ENCODE assay signal across 8 cellular contexts in the genomic region with DNA sequence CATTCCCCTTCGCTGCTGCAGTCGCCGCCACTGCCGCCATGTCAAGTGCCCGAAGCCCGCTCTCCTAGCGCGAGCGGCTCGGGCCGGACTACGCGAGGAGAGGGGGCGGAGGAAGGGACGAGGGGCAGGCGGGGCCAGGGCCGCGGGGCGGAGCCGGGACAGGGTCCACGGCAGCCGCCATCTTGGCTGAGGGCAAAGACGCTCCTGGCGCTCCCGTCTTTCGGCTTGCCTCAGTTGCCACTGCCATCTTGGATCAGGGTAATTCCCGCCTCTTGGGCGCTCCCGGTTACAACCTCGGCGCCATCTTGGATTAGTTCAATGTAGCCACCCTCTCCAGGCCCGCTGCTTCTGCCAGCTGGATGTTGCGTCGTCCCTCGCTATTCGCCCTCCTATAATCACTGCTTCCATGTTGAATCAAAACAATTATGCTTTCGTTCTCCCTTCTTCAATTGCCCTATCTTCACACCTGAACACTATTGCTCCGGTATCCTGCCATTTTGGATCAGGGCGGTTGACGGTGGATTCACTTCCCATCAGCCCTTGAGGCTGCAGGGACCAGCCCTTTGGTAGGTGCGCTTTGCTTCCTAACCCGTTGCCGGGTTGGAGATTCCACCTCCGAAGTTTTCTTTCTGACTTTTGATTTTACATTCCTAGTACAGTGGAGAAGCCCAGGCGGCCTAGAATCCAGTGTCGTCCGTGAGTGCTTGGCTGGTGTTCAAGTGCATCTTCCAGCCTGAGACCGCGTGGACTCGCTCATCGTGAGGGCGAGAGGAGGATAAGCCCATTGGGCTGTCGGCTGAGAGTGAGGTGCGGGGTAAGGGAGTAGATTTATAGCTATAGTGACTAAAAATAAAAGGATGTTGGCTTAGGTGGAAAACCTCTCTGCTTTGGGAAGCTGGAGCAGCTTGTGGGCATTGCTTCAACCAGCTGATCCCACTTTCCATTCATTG. TPM values are rescaled to one million over a fixed set of nuclear protein-coding genes. Genes with fewer than 3 reads are reported as not detected.
DNase-seq lines count a peak whose midpoint lies in the region; ATAC-seq lines count a peak whose summit lies in the region.

A gene with protein sequence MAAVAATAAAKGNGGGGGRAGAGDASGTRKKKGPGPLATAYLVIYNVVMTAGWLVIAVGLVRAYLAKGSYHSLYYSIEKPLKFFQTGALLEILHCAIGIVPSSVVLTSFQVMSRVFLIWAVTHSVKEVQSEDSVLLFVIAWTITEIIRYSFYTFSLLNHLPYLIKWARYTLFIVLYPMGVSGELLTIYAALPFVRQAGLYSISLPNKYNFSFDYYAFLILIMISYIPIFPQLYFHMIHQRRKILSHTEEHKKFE (minus strand): TSS at position 66 of the 950 bp plus-strand sequence. CDS start 26 bp downstream, at position 40.

- DNase-seq in NCI-H748 (lab: John Stamatoyannopoulos, UW; ENCODE audit: unreplicated experiment) (peak; percentile 96), dedifferentiated amniotic fluid mesenchymal stem cell (ENCODE audit: extremely low spot score) (peak; percentile 97), left lobe of liver (ENCODE audit: low spot score) (peak; percentile 97)
- DNase-seq in activated CD4-positive, alpha-beta T cell treated with anti-CD3 and anti-CD28 coated beads, Interleukin-2, amount 50 U/mL, for 1 hour = peak; percentile 92
- DNase-seq in stimulated activated CD4-positive, alpha-beta T cell treated with anti-CD3 and anti-CD28 coated beads, Interleukin-2, amount 100 ng/mL, for 4 hours (ENCODE audit: low read depth) = peak; percentile 92

- ATAC-seq in GM19351 (IDR thresholded peaks at IDR 0.05; ENCODE audit: unreplicated experiment) (peak; percentile 88), HG03521 (IDR thresholded peaks at IDR 0.05; ENCODE audit: unreplicated experiment) (peak; percentile 95), left lobe of liver (peak; percentile 90)

- peak within 1 kb of the TSS; percentile 83 to 99 (median 93) for H3K4me2 ChIP-seq in BLaER1 treated with 17β-estradiol and CSF1 and Interleukin-3, amounts not matched to agents 10 nM and 100 nM

- H3K9me3 ChIP-seq in BLaER1 treated with 17β-estradiol and CSF1 and Interleukin-3, amounts not matched to agents 10 nM and 100 nM (replicated peaks in 1 of 11) = peaks cover 32 to 41% (median 37%) of the 10 kb centered on the region in 11 experiments

- H3K27me3 ChIP-seq in BLaER1 treated with 17β-estradiol and CSF1 and Interleukin-3, amounts not matched to agents 10 nM and 100 nM = no peaks in the 10 kb centered on the region

- H3K4me3 ChIP-seq in BLaER1 treated with 17β-estradiol and CSF1 and Interleukin-3, amounts not matched to agents 10 nM and 100 nM = peak within 1 kb of the TSS; percentile 87 to 99 (median 94)

- H3K9ac ChIP-seq in BLaER1 treated with 17β-estradiol and CSF1 and Interleukin-3, amounts not matched to agents 10 nM and 100 nM = peak within 1 kb of the TSS; percentile 75 to 91 (median 86)

- peak within 1 kb of the TSS; percentile 79 to 94 (median 89) for H3K27ac ChIP-seq in BLaER1 treated with 17β-estradiol and CSF1 and Interleukin-3, amounts not matched to agents 10 nM and 100 nM

- H3K4me1 ChIP-seq in BLaER1 treated with 17β-estradiol and CSF1 and Interleukin-3, amounts not matched to agents 10 nM and 100 nM = peaks cover 21 to 35% (median 29%) of the 10 kb centered on the region in 10 experiments

- H4K20me1 ChIP-seq in BLaER1 treated with 17β-estradiol and CSF1 and Interleukin-3, amounts not matched to agents 10 nM and 100 nM = no peaks in the 10 kb centered on the region; a peak in 2 of 22 replicates

- H3K36me3 ChIP-seq in BLaER1 treated with 17β-estradiol and CSF1 and Interleukin-3, amounts not matched to agents 10 nM and 100 nM = peaks cover 15 to 54% (median 46%) of the 10 kb centered on the region in 11 experiments

RNA-seq across cellular contexts. Expression of the gene that starts here (rescaled TPM):
- 24.5 TPM for total RNA-seq in left lobe of liver

Comparison
In these comparisons a context has a peak if more than half of its experiments do, and no peak if none do; other contexts are left out.
1. Peak in every context shown above with its lines: DNase-seq, ATAC-seq, H3K4me3 ChIP-seq and H3K27ac ChIP-seq.